Comparison of ENCODE assay signal across 14 cellular contexts in genomic region chr3:186946756-186947375, GRCh38. TPM values are rescaled to one million over a fixed set of nuclear protein-coding genes. Genes with fewer than 3 reads are reported as not detected.
DNase-seq lines count a peak whose midpoint lies in the region; ATAC-seq and TF ChIP-seq lines count a peak whose summit lies in the region.
"Had no signal": no experiment of that assay in that cellular context is flagged by ENCODE, and none has a peak within 500 bp of the region (broad histone marks: within the 10 kb centered on the region; RNA-seq: fewer than 3 reads in every experiment).

No MANE protein-coding gene starts in this region.

- H3K36me3 ChIP-seq in GM06990 (ENCODE audit: control insufficient read depth, insufficient read depth, low read length) (peaks cover 4% of the 10 kb centered on the region), uterus (no peaks in the 10 kb centered on the region)

- intact Hi-C loops in uterus (cut with DNase I; ENCODE audit: low total_unique reads): no loop called here
- intact Hi-C loops in natural killer cell (cut with micrococcal nuclease): no loop called here

- TF ChIP-seq CTCF in GM06990 (IDR thresholded peaks at IDR 0.05; ENCODE audit: insufficient read depth, low read length, poor library complexity, severe bottlenecking) (no peak), uterus (IDR thresholded peaks at IDR 0.05) (no peak), osteocyte (IDR thresholded peaks at IDR 0.05) (no peak), natural killer cell (IDR thresholded peaks at IDR 0.05) (no peak)

- ATAC-seq in GM19023 (IDR thresholded peaks at IDR 0.05; ENCODE audit: unreplicated experiment): peak; percentile 64
- peak; percentile 72 for ATAC-seq in HG02884 (IDR thresholded peaks at IDR 0.05; ENCODE audit: unreplicated experiment)
- ATAC-seq in activated T-helper 17 cell treated with anti-CD3 and anti-CD28 coated beads, Interleukin-2, amount 50 U/mL, for 72 hours (replicated peaks): no peak
- no peak for ATAC-seq in natural killer cell

- no peaks in the 10 kb centered on the region for H3K27me3 Mint-ChIP-seq in activated T-helper 17 cell treated with anti-CD3 and anti-CD28 coated beads, Interleukin-2, amount 50 U/mL, for 72 hours
- H3K27me3 Mint-ChIP-seq in osteocyte (ENCODE audit: unreplicated experiment) (no peaks in the 10 kb centered on the region), natural killer cell (ENCODE audit: low read depth in 2 of 2) (no peaks in the 10 kb centered on the region)

- H3K27ac ChIP-seq in uterus: peak overlapping the region in 1 of 2 donors; percentile 64
- H3K27ac ChIP-seq: GM23248 had no signal

- peaks cover 67% of the 10 kb centered on the region for H3K36me3 Mint-ChIP-seq in activated T-helper 17 cell treated with anti-CD3 and anti-CD28 coated beads, Interleukin-2, amount 50 U/mL, for 72 hours (ENCODE audit: low read depth)
- H3K36me3 Mint-ChIP-seq in osteocyte (ENCODE audit: unreplicated experiment): peaks cover 42% of the 10 kb centered on the region
- H3K36me3 Mint-ChIP-seq in natural killer cell: peaks cover 25% of the 10 kb centered on the region

- no peak overlapping the region for H3K4me3 Mint-ChIP-seq in activated T-helper 17 cell treated with anti-CD3 and anti-CD28 coated beads, Interleukin-2, amount 50 U/mL, for 72 hours
- H3K4me3 Mint-ChIP-seq in osteocyte (ENCODE audit: unreplicated experiment) (no peak overlapping the region), natural killer cell (no peak overlapping the region)

- H3K4me1 ChIP-seq in uterus: no peaks in the 10 kb centered on the region

- H3K9me3 Mint-ChIP-seq in activated T-helper 17 cell treated with anti-CD3 and anti-CD28 coated beads, Interleukin-2, amount 50 U/mL, for 72 hours: peaks cover 4% of the 10 kb centered on the region
- H3K9me3 Mint-ChIP-seq in osteocyte (ENCODE audit: unreplicated experiment) (peaks cover 4% of the 10 kb centered on the region), natural killer cell (no peaks in the 10 kb centered on the region)

- peak overlapping the region; percentile 61 for H3K27ac Mint-ChIP-seq in activated T-helper 17 cell treated with anti-CD3 and anti-CD28 coated beads, Interleukin-2, amount 50 U/mL, for 72 hours
- H3K27ac Mint-ChIP-seq in osteocyte (ENCODE audit: unreplicated experiment): no peak overlapping the region
- peak overlapping the region in 1 of 2 donors; percentile 27 for H3K27ac Mint-ChIP-seq in natural killer cell

- H3K4me1 Mint-ChIP-seq in activated T-helper 17 cell treated with anti-CD3 and anti-CD28 coated beads, Interleukin-2, amount 50 U/mL, for 72 hours: peaks cover 40% of the 10 kb centered on the region
- H3K4me1 Mint-ChIP-seq in osteocyte (ENCODE audit: unreplicated experiment) (peaks cover 3% of the 10 kb centered on the region), natural killer cell (peaks cover 68 to 74% of the 10 kb centered on the region in 2 donors)

- H3K9me3 ChIP-seq in uterus: no peaks in the 10 kb centered on the region

- no peak overlapping the region for H3K4me3 ChIP-seq in GM06990 (replicated peaks; ENCODE audit: low read depth, low read length)
- H3K4me3 ChIP-seq in uterus: no peak overlapping the region
- H3K4me3 ChIP-seq: GM23248, skin epidermis had no signal

- H3K27me3 ChIP-seq in GM06990 (replicated peaks; ENCODE audit: control insufficient read depth, insufficient read depth, low read length): no peaks in the 10 kb centered on the region
- H3K27me3 ChIP-seq in uterus: no peaks in the 10 kb centered on the region

- DNase-seq in GM06990 (ENCODE audit: extremely low read depth, insufficient read length): peak; percentile 43
- no peak for DNase-seq in uterus
- DNase-seq in osteocyte (ENCODE audit: extremely low spot score, unreplicated experiment): no peak
- DNase-seq in natural killer cell: no peak
- DNase-seq in HuH-7.5 (ENCODE audit: low spot score): no peak
- DNase-seq: DMS 273 treated with DMSO at 0.1 percent for 48 hours; foreskin fibroblast; GM23248; NCI-H446 treated with DMSO at 0.1 percent for 48 hours; stimulated activated naive CD4-positive, alpha-beta T cell treated with Interleukin-2 at 50 U/mL for 16 hours had no signal

- TF ChIP-seq POLR2A in uterus (IDR thresholded peaks at IDR 0.05): no peak

RNA-seq across cellular contexts. Expression of gene ST6GAL1, which starts 16.5 kb away (rescaled TPM):
- total RNA-seq in activated T-helper 17 cell treated with anti-CD3 and anti-CD28 coated beads, Interleukin-2, amount 50 U/mL, for 72 hours: 10 to 100 TPM; 68.0 to 77.4 TPM
- total RNA-seq in uterus (100 to 1,000 TPM in 1 of 4 donors, 10 to 100 TPM in 3; 32.6 to 107 (median 57.1) TPM), osteocyte (63.1 and 68.2 TPM in 2 replicates), natural killer cell (100 to 1,000 TPM; 121 to 182 (median 146) TPM)
- total RNA-seq: GM23248 had no signal

Comparison
In these comparisons a context has a peak if more than half of its experiments do, and no peak if none do; other contexts are left out.
1. ATAC-seq: peak in GM19023 (single experiment) and HG02884 (single experiment); none in activated T-helper 17 cell treated with anti-CD3 and anti-CD28 coated beads, Interleukin-2, amount 50 U/mL, for 72 hours (single experiment) and natural killer cell (0 of 3).